8 cellular contexts compared by ENCODE assay signal in genomic region chr11:118913411-118914125, GRCh38. TPM values are rescaled to one million over a fixed set of nuclear protein-coding genes. Genes with fewer than 3 reads are reported as not detected.
DNase-seq lines count a peak whose midpoint lies in the region; ATAC-seq and TF ChIP-seq lines count a peak whose summit lies in the region.

No MANE protein-coding gene starts in this region.

- 0 out of 2 replicates have a peak overlapping the region, but pooled peaks have one; percentile 10 for H3K4me3 ChIP-seq in AG04450 (ENCODE audit: low read depth, low read length)
- H3K4me3 ChIP-seq in breast epithelium: peak overlapping the region in 2 of 3 donors; percentile 23 to 62
- H3K4me3 ChIP-seq in muscle layer of colon (ENCODE audit: low read depth in 1 of 2, low read length in 2 of 2): peak overlapping the region in 1 of 2 donors; percentile 35

- intact Hi-C loops in breast epithelium (cut with DNase I; ENCODE audit: low total_unique reads): no loop called here

- H3K36me3 ChIP-seq in breast epithelium (no peaks in the 10 kb centered on the region), muscle layer of colon (ENCODE audit: insufficient read depth, low read length) (no peaks in the 10 kb centered on the region)

- POLR2A ChIA-PET in AG04450 (lab: Yijun Ruan, JAX): interaction anchor here (5.1 kb wide), 1 partner anchor 13 kb away, joined by 81 read pairs; the partner anchor contains the start of gene BCL9L

- peak overlapping the region; percentile 80 for H3K9ac ChIP-seq in muscle layer of colon (ENCODE audit: low read length)

- no peak for ATAC-seq in GM19455 (IDR thresholded peaks at IDR 0.05; ENCODE audit: unreplicated experiment)
- no peak for ATAC-seq in GM21381 (IDR thresholded peaks at IDR 0.05; ENCODE audit: unreplicated experiment)

- H3K4me1 ChIP-seq in breast epithelium: peaks cover 80 to 81% of the 10 kb centered on the region in 2 donors
- H3K4me1 ChIP-seq in muscle layer of colon (ENCODE audit: insufficient read depth, low read length): peaks cover 96% of the 10 kb centered on the region

- no peaks in the 10 kb centered on the region; the same call in 1 of the 2 replicates for H3K9me3 ChIP-seq in AG04450 (ENCODE audit: control insufficient read depth, insufficient read depth, low read length)
- no peaks in the 10 kb centered on the region for H3K9me3 ChIP-seq in breast epithelium
- no peaks in the 10 kb centered on the region for H3K9me3 ChIP-seq in muscle layer of colon (ENCODE audit: low read length)

- TF ChIP-seq CTCF in AG04450 (IDR thresholded peaks at IDR 0.05; ENCODE audit: low read depth, low read length): no peak
- no peak for TF ChIP-seq CTCF in breast epithelium (IDR thresholded peaks at IDR 0.05)

- no peak for TF ChIP-seq POLR2A in breast epithelium (IDR thresholded peaks at IDR 0.05)

- H3K27me3 ChIP-seq in AG04450 (ENCODE audit: control insufficient read depth, insufficient read depth, low read length) (no peaks in the 10 kb centered on the region), breast epithelium (no peaks in the 10 kb centered on the region), muscle layer of colon (ENCODE audit: control insufficient read depth in 1 of 2, insufficient read depth in 2 of 2, low read length in 2 of 2) (no peaks in the 10 kb centered on the region)

- DNase-seq in AG04450 (ENCODE audit: low read depth, low spot score): no peak
- DNase-seq in NCI-H226: peak; percentile 62
- no peak for DNase-seq in breast epithelium (ENCODE audit: low spot score in 2 of 2)
- no peak for DNase-seq in NCI-H748 treated with DMSO at 0.1 percent for 48 hours (lab: John Stamatoyannopoulos, UW)
- DNase-seq in OCI-M2 (lab: John Stamatoyannopoulos, UW; ENCODE audit: unreplicated experiment): no peak

- CTCF ChIA-PET in AG04450 (lab: Charles Lee): interaction anchor here (0.6 to 6.4 kb wide), 4 partner anchors 12 to 224 kb away, joined by 3 to 76 read pairs (median 6); partner anchors contain the start of gene BCL9L

- H3K27ac ChIP-seq in AG04450 (ENCODE audit: low read depth, low read length) (peak overlapping the region; percentile 92), breast epithelium (peak overlapping the region; percentile 96 to 100), muscle layer of colon (ENCODE audit: low read depth, low read length) (peak overlapping the region; percentile 95)

RNA-seq across cellular contexts. Expression of gene BCL9L, which starts 12.2 kb away (rescaled TPM):
- polyA plus RNA-seq in AG04450 (2011; rRNA removed): 2.5 and 5.7 TPM in 2 replicates
- 6.5 and 7.3 TPM in 2 replicates for polyA minus RNA-seq in AG04450 (2011; rRNA and poly(A)+ RNA removed)
- total RNA-seq in breast epithelium: 10 to 100 TPM; 13.2 to 15.4 (median 13.3) TPM

RNA-seq across cellular contexts. Expression of gene CXCR5, which starts 29.9 kb away (rescaled TPM):
- polyA plus RNA-seq in AG04450 (2011; rRNA removed): not detected in 2 replicates
- not detected in 2 replicates for polyA minus RNA-seq in AG04450 (2011; rRNA and poly(A)+ RNA removed)
- total RNA-seq in breast epithelium: not detected

RNA-seq across cellular contexts. Expression of gene UPK2, which starts 42.5 kb away (rescaled TPM):
- polyA plus RNA-seq in AG04450 (2011; rRNA removed): 0.20 TPM in 1 of 2 replicates, not detected in the other
- not detected in 2 replicates for polyA minus RNA-seq in AG04450 (2011; rRNA and poly(A)+ RNA removed)
- not detected for total RNA-seq in breast epithelium

RNA-seq across cellular contexts. Expression of gene FOXR1, which starts 58.0 kb away (rescaled TPM):
- not detected in 2 replicates for polyA plus RNA-seq in AG04450 (2011; rRNA removed)
- not detected in 2 replicates for polyA minus RNA-seq in AG04450 (2011; rRNA and poly(A)+ RNA removed)
- total RNA-seq in breast epithelium: not detected
